In the genomic region with DNA sequence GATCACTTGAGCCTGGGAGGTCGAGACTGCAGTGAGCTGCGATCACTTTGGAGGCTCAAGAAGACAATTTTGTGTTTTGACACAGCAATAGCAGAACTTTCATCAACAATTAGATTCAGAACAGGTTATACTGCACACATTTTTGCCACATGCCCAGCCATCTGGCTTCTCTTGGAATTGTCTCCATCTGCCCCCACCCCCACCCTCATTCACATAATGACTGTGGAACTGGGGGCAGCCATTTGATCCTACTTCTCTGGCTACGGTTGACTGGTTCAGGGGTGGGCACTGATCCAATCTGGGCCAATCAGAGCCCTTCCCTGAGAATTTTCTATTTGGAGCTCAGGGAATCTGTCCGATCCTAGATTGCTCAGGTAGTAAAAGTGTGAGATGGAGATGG, we compare ENCODE assay signal across 17 cellular contexts. TPM values are rescaled to one million over a fixed set of nuclear protein-coding genes. Genes with fewer than 3 reads are reported as not detected.
DNase-seq lines count a peak whose midpoint lies in the region; ATAC-seq, FAIRE-seq and TF ChIP-seq lines count a peak whose summit lies in the region.
"Had no signal": no experiment of that assay in that cellular context is flagged by ENCODE, and none has a peak within 500 bp of the region (broad histone marks: within the 10 kb centered on the region; RNA-seq: fewer than 3 reads in every experiment).

No MANE protein-coding gene starts in this region.

- H3K9me3 ChIP-seq in sigmoid colon = no peaks in the 10 kb centered on the region

- in situ Hi-C loops in G401 (cut with HindIII; ENCODE audit: low sequenced_read_pairs) = no loop called here

- H3K4me1 ChIP-seq in sigmoid colon = peaks cover 0 to 37% (median 31%) of the 10 kb centered on the region in 4 donors

- intact Hi-C loops in sigmoid colon (cut with DNase I) = no loop called here

- peak; percentile 34 for DNase-seq in G401 (ENCODE audit: low spot score)
- DNase-seq in NCI-H524 treated with DMSO at 0.1 percent for 48 hours (lab: John Stamatoyannopoulos, UW) = peak; percentile 88
- no peak for DNase-seq in choroid plexus epithelial cell (ENCODE audit: low read depth)
- DNase-seq in sigmoid colon = no peak
- DNase-seq in GM19239 (ENCODE audit: insufficient read length, low spot score) = no peak
- no peak for DNase-seq in frontal cortex (ENCODE audit: low spot score in 2 of 2)
- DNase-seq in NCI-H1436 (lab: John Stamatoyannopoulos, UW) = no peak
- DNase-seq: CD4-positive, CD25-positive, alpha-beta regulatory T cell; islet precursor cell; NCI-H146; NCI-H774; SHP77 treated with DMSO at 0.1 percent for 48 hours had no signal

- no peaks in the 10 kb centered on the region for H3K27me3 ChIP-seq in sigmoid colon

- H3K4me3 ChIP-seq in choroid plexus epithelial cell (ENCODE audit: low read depth, low read length) (peak overlapping the region; percentile 51), sigmoid colon (no peak overlapping the region)

- FAIRE-seq in GM19239 (lab: Jason Lieb, UNC) (no peak), frontal cortex (lab: Jason Lieb, UNC) (no peak)
- FAIRE-seq: endometrium, TTC549 had no signal

- peak overlapping the region; percentile 84 to 89 (median 88) for H3K27ac ChIP-seq in sigmoid colon

- 93 to 94% methylated on average over 4 of the region's 4 CpGs for WGBS in sigmoid colon, 2 donors

- H3K36me3 ChIP-seq in sigmoid colon = no peaks in the 10 kb centered on the region

- no peak for TF ChIP-seq EP300 in sigmoid colon (IDR thresholded peaks at IDR 0.05)

- no peak for ATAC-seq in HG03342 (IDR thresholded peaks at IDR 0.05; ENCODE audit: unreplicated experiment)
- ATAC-seq: activated naive CD4-positive, alpha-beta T cell treated with anti-CD3 and anti-CD28 coated beads, Interleukin-2, amount 50 U/mL, for 72 hours had no signal

- TF ChIP-seq POLR2A in sigmoid colon (IDR thresholded peaks at IDR 0.05) = no peak

- TF ChIP-seq CTCF in choroid plexus epithelial cell (conservative IDR thresholded peaks at IDR 0.05; ENCODE audit: low read depth, low read length) (no peak), sigmoid colon (IDR thresholded peaks at IDR 0.05) (no peak)

RNA-seq across cellular contexts. Expression of gene TMEM92, which starts 14.0 kb away (rescaled TPM):
- 1.2 and 4.2 TPM in 2 replicates for total RNA-seq in G401 (2014; rRNA removed; shearing (Covaris generic))
- total RNA-seq in sigmoid colon (not detected), frontal cortex (not detected)
- 1 to 10 TPM; 2.5 to 9.7 (median 3.6) TPM for polyA plus RNA-seq in sigmoid colon
- total RNA-seq: cardiac septum; CD4-positive, CD25-positive, alpha-beta regulatory T cell had no signal
- polyA plus RNA-seq: CD4-positive, CD25-positive, alpha-beta regulatory T cell had no signal

RNA-seq across cellular contexts. Expression of gene XYLT2, which starts 57.6 kb away (rescaled TPM):
- total RNA-seq in G401 (2014; rRNA removed; shearing (Covaris generic)) = 31.5 and 33.5 TPM in 2 replicates
- 10 to 100 TPM; 16.2 to 27.4 (median 18.3) TPM for total RNA-seq in sigmoid colon
- polyA plus RNA-seq in sigmoid colon = 10 to 100 TPM in 1 of 3 donors, 1 to 10 TPM in 2; 1.8 to 14.5 (median 2.5) TPM
- total RNA-seq in frontal cortex = 9.0 TPM

Comparison
In these comparisons a context has a peak if more than half of its experiments do, and no peak if none do; other contexts are left out.
1. DNase-seq: peak in G401 (single experiment) and NCI-H524 treated with DMSO at 0.1 percent for 48 hours (single experiment); none in choroid plexus epithelial cell (single experiment), sigmoid colon (single experiment), GM19239 (single experiment), frontal cortex (0 of 2) and NCI-H1436 (single experiment).